In genomic region chr3:192054881-192055280, GRCh38 we compare ENCODE assay signal across 18 cellular contexts.
A peak's percentile ranks its signal among the peaks of the same experiment; 100 is the strongest.
DNase-seq lines count a peak whose midpoint lies in the region; ATAC-seq, FAIRE-seq and TF ChIP-seq lines count a peak whose summit lies in the region.
"Had no signal": no experiment of that assay in that cellular context is flagged by ENCODE, and none has a peak within 500 bp of the region (broad histone marks: within the 10 kb centered on the region; RNA-seq: fewer than 3 reads in every experiment).

No MANE protein-coding gene starts in this region.

- H3K36me3 ChIP-seq in MG63 (no peaks in the 10 kb centered on the region), kidney (ENCODE audit: control insufficient read depth in 1 of 2, insufficient read depth in 2 of 2, low read length in 2 of 2) (no peaks in the 10 kb centered on the region)
- H3K36me3 ChIP-seq in CD4-positive, alpha-beta memory T cell (ENCODE audit: insufficient read depth, low read length), result no peaks in the 10 kb centered on the region
- H3K36me3 ChIP-seq: gastrocnemius medialis, lower lobe of right lung, spleen had no signal

- H3K9me3 Mint-ChIP-seq in CD4-positive, alpha-beta memory T cell, result peaks cover 0 to 5% (median 2%) of the 10 kb centered on the region in 8 donors

- intact Hi-C loops in CD4-positive, alpha-beta memory T cell (cut with micrococcal nuclease), result no loop called here
- intact Hi-C loops in kidney (cut with DNase I), result no loop called here

- H3K4me1 Mint-ChIP-seq in CD4-positive, alpha-beta memory T cell, result no peaks in the 10 kb centered on the region
- H3K4me1 Mint-ChIP-seq: naive thymus-derived CD8-positive, alpha-beta T cell had no signal

- no peaks in the 10 kb centered on the region for H3K36me3 Mint-ChIP-seq in CD4-positive, alpha-beta memory T cell
- H3K36me3 Mint-ChIP-seq: naive thymus-derived CD8-positive, alpha-beta T cell had no signal

- DNase-seq in H4 (ENCODE audit: low spot score) (peak; percentile 18), MG63 (peak; percentile 64), choroid plexus epithelial cell (ENCODE audit: low read depth) (peak; percentile 5), lung microvascular endothelial cell (ENCODE audit: low read depth in 2 of 2) (peak; percentile 36 to 73), kidney (no peak)
- no peak for DNase-seq in CD4-positive, alpha-beta memory T cell
- DNase-seq: activated CD4-positive, CD25-positive, alpha-beta regulatory T cell; gastrocnemius medialis; Karpas-422; lower lobe of right lung; naive thymus-derived CD8-positive, alpha-beta T cell; NCI-H1417; NCI-H345; SHP77 treated with DMSO at 0.1 percent for 48 hours; spleen; T-helper 2 cell had no signal

- no peak overlapping the region for H3K9ac ChIP-seq in kidney (ENCODE audit: low read length in 2 of 2)
- H3K9ac ChIP-seq: parathyroid adenoma had no signal

- H3K4me3 ChIP-seq in MG63 (no peak overlapping the region), choroid plexus epithelial cell (ENCODE audit: low read depth, low read length) (no peak overlapping the region), kidney (ENCODE audit: low read length in 2 of 2) (no peak overlapping the region)
- no peak overlapping the region for H3K4me3 ChIP-seq in CD4-positive, alpha-beta memory T cell (ENCODE audit: low read length in 2 of 2)
- H3K4me3 ChIP-seq: gastrocnemius medialis, lower lobe of right lung, spleen had no signal

- H3K4me1 ChIP-seq in CD4-positive, alpha-beta memory T cell (ENCODE audit: insufficient read depth, low read length), result no peaks in the 10 kb centered on the region
- H3K4me1 ChIP-seq in kidney (ENCODE audit: control insufficient read depth in 1 of 2, insufficient read depth in 1 of 2, low read depth in 1 of 2, low read length in 2 of 2), result no peaks in the 10 kb centered on the region
- H3K4me1 ChIP-seq: gastrocnemius medialis, lower lobe of right lung, parathyroid adenoma, spleen had no signal

- no peak overlapping the region for H3K27ac ChIP-seq in CD4-positive, alpha-beta memory T cell (ENCODE audit: low read depth, low read length)
- H3K27ac ChIP-seq in kidney (ENCODE audit: low read depth in 2 of 2, low read length in 2 of 2), result no peak overlapping the region
- H3K27ac ChIP-seq: gastrocnemius medialis, lower lobe of right lung, parathyroid adenoma, spleen had no signal

- FAIRE-seq in kidney (lab: Jason Lieb, UNC), result no peak

- POLR2A ChIA-PET in CD4-positive, alpha-beta memory T cell (lab: Charles Lee; ENCODE audit: partially characterized antibody), result no interaction called here

- CTCF ChIA-PET in CD4-positive, alpha-beta memory T cell (lab: Charles Lee; ENCODE audit: partially characterized antibody), result no interaction called here

- no peaks in the 10 kb centered on the region for H3K27me3 Mint-ChIP-seq in CD4-positive, alpha-beta memory T cell
- H3K27me3 Mint-ChIP-seq: naive thymus-derived CD8-positive, alpha-beta T cell had no signal

- no peak overlapping the region for H3K4me3 Mint-ChIP-seq in CD4-positive, alpha-beta memory T cell
- H3K4me3 Mint-ChIP-seq: naive thymus-derived CD8-positive, alpha-beta T cell had no signal

- no peak overlapping the region for H3K27ac Mint-ChIP-seq in CD4-positive, alpha-beta memory T cell
- H3K27ac Mint-ChIP-seq: naive thymus-derived CD8-positive, alpha-beta T cell had no signal

- no peak for TF ChIP-seq CTCF in choroid plexus epithelial cell (conservative IDR thresholded peaks at IDR 0.05; ENCODE audit: low read depth, low read length)
- no peak for TF ChIP-seq CTCF in kidney (IDR thresholded peaks at IDR 0.05; ENCODE audit: borderline replicate concordance, extremely low read depth, insufficient read depth)

- no peaks in the 10 kb centered on the region for H3K9me3 ChIP-seq in MG63
- H3K9me3 ChIP-seq in CD4-positive, alpha-beta memory T cell (ENCODE audit: control insufficient read depth in 1 of 2, low read length in 2 of 2), result no peaks in the 10 kb centered on the region
- no peaks in the 10 kb centered on the region for H3K9me3 ChIP-seq in kidney (ENCODE audit: control insufficient read depth in 1 of 2, low read length in 2 of 2)
- H3K9me3 ChIP-seq: gastrocnemius medialis, lower lobe of right lung, spleen had no signal

- ATAC-seq in HG03108 (IDR thresholded peaks at IDR 0.05; ENCODE audit: unreplicated experiment), result no peak
- ATAC-seq: gastrocnemius medialis; lower lobe of right lung; naive thymus-derived CD8-positive, alpha-beta T cell had no signal

- no peaks in the 10 kb centered on the region for H3K27me3 ChIP-seq in MG63
- no peaks in the 10 kb centered on the region for H3K27me3 ChIP-seq in CD4-positive, alpha-beta memory T cell (ENCODE audit: insufficient read depth, low read length)
- H3K27me3 ChIP-seq: gastrocnemius medialis, spleen had no signal

Comparison
In these comparisons a context has a peak if more than half of its experiments do, and no peak if none do; other contexts are left out.
1. DNase-seq: peak in H4 (single experiment), MG63 (single experiment), choroid plexus epithelial cell (single experiment) and lung microvascular endothelial cell (2 of 2); none in CD4-positive, alpha-beta memory T cell (0 of 5) and kidney (single experiment).